26 cellular contexts compared by ENCODE assay signal in the genomic region with DNA sequence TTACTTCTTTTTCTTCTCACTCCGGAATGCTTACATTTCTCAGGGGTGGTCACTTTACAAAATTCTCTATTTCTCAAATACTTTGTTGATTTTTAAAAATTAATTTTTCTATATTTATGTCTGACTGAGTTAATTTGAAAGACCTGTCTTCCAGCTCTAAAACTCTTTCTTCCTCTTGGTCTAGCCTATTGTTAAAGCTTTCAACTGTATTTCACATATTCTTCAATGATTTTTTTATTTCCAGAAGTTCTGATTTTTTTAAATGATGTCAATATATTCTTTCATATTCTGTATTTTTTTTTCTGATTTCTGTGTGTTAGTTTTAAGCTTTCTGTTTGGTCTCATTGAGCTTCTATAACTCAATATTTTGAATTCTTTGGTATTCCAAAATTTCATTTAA. TPM values are rescaled to one million over a fixed set of nuclear protein-coding genes. Genes with fewer than 3 reads are reported as not detected.
DNase-seq lines count a peak whose midpoint lies in the region; ATAC-seq, FAIRE-seq and TF ChIP-seq lines count a peak whose summit lies in the region.
"Had no signal": no experiment of that assay in that cellular context is flagged by ENCODE, and none has a peak within 500 bp of the region (broad histone marks: within the 10 kb centered on the region; RNA-seq: fewer than 3 reads in every experiment).

No MANE protein-coding gene starts in this region.

- peaks cover 2% of the 10 kb centered on the region for H3K36me3 Mint-ChIP-seq in endodermal cell (ENCODE audit: low read depth)
- peaks cover 0 to 38% (median 11%) of the 10 kb centered on the region in 3 donors for H3K36me3 Mint-ChIP-seq in naive thymus-derived CD8-positive, alpha-beta T cell
- H3K36me3 Mint-ChIP-seq: CD14-positive monocyte had no signal

- H3K4me3 ChIP-seq in HEK293 (ENCODE audit: low read depth, low read length) (no peak overlapping the region), endodermal cell (ENCODE audit: low read length) (peak overlapping the region; percentile 36), pancreas (no peak overlapping the region), smooth muscle cell (peak overlapping the region; percentile 3)
- H3K4me3 ChIP-seq: A549; BLaER1 treated with 17β-estradiol and CSF1 and Interleukin-3, amounts not matched to agents 10 nM and 100 nM; GM12878; GM23338 had no signal

- 100% methylated on average over 1 of the region's 1 CpG; no CpG with 5 or more reads in 1 of the 2 experiments for WGBS in endodermal cell (ENCODE audit: insufficient coverage in 1 of 2, insufficient read length in 1 of 2), 2 experiments
- 93 to 96% methylated on average over 1 of the region's 1 CpG for WGBS in pancreas, 2 donors
- 92% methylated on average over 1 of the region's 1 CpG for WGBS in smooth muscle cell (ENCODE audit: low lambda C conversion rate)

- H3K27ac ChIP-seq in HEK293 (ENCODE audit: extremely low read depth, low read depth, low read length) (no peak overlapping the region), endodermal cell (ENCODE audit: low read depth, low read length) (no peak overlapping the region), pancreas (no peak overlapping the region), smooth muscle cell (ENCODE audit: low read depth) (no peak overlapping the region)
- H3K27ac ChIP-seq: BLaER1 treated with 17β-estradiol and CSF1 and Interleukin-3, amounts not matched to agents 10 nM and 100 nM had no signal

- no peak overlapping the region for H3K27ac Mint-ChIP-seq in endodermal cell
- no peak overlapping the region for H3K27ac Mint-ChIP-seq in naive thymus-derived CD8-positive, alpha-beta T cell
- H3K27ac Mint-ChIP-seq: CD14-positive monocyte; CD4-positive, alpha-beta T cell; CD8-positive, alpha-beta memory T cell; GM23338; H9; HFFc6 had no signal

- no peaks in the 10 kb centered on the region for H3K4me1 Mint-ChIP-seq in endodermal cell
- peaks cover 0 to under 1% (median 0%) of the 10 kb centered on the region in 4 donors for H3K4me1 Mint-ChIP-seq in naive thymus-derived CD8-positive, alpha-beta T cell
- H3K4me1 Mint-ChIP-seq: CD8-positive, alpha-beta memory T cell had no signal

- H3K9me3 Mint-ChIP-seq in endodermal cell, result peaks cover 40% of the 10 kb centered on the region
- peaks cover 11 to 61% (median 37%) of the 10 kb centered on the region in 9 donors for H3K9me3 Mint-ChIP-seq in naive thymus-derived CD8-positive, alpha-beta T cell

- CTCF ChIA-PET in HEK293 (lab: Yijun Ruan, JAX), result interaction anchor here (1.5 kb wide), 1 partner anchor 181 kb away, joined by 4 read pairs; no protein-coding TSS in a partner anchor

- TF ChIP-seq CTCF in HEK293 (tag by site-specific recombination; IDR thresholded peaks at IDR 0.05) (no peak), endodermal cell (conservative IDR thresholded peaks at IDR 0.05) (no peak), pancreas (IDR thresholded peaks at IDR 0.05) (no peak), smooth muscle cell (IDR thresholded peaks at IDR 0.05; ENCODE audit: borderline replicate concordance, insufficient read depth, poor library complexity, severe bottlenecking) (no peak)

- intact Hi-C loops in pancreas (cut with DNase I), result no loop called here

- POLR2A ChIA-PET in HEK293 (lab: Yijun Ruan, JAX), result no interaction called here
- POLR2A ChIA-PET in naive thymus-derived CD8-positive, alpha-beta T cell (lab: Charles Lee), result no interaction called here

- ATAC-seq in pancreas (no peak), HG03469 (IDR thresholded peaks at IDR 0.05; ENCODE audit: unreplicated experiment) (no peak), GM18519 (IDR thresholded peaks at IDR 0.05; ENCODE audit: low FRiP score, unreplicated experiment) (no peak)
- no peak for ATAC-seq in naive thymus-derived CD8-positive, alpha-beta T cell
- ATAC-seq: A549, GM12878, GM23338, HCT116 had no signal

- no peak overlapping the region for H3K4me2 ChIP-seq in smooth muscle cell
- H3K4me2 ChIP-seq: A549; BLaER1 treated with 17β-estradiol and CSF1 and Interleukin-3, amounts not matched to agents 10 nM and 100 nM; GM23338 had no signal

- no peaks in the 10 kb centered on the region for H4K20me1 ChIP-seq in smooth muscle cell (ENCODE audit: low read depth)
- H4K20me1 ChIP-seq: BLaER1 treated with 17β-estradiol and CSF1 and Interleukin-3, amounts not matched to agents 10 nM and 100 nM had no signal

- H3K9me3 ChIP-seq in HEK293 (ENCODE audit: control insufficient read depth, insufficient read depth, low read depth, low read length) (no peaks in the 10 kb centered on the region), endodermal cell (ENCODE audit: control insufficient read depth, low read length) (peaks cover 46% of the 10 kb centered on the region), pancreas (no peaks in the 10 kb centered on the region), smooth muscle cell (replicated peaks; ENCODE audit: low read depth) (no peaks in the 10 kb centered on the region)
- H3K9me3 ChIP-seq: BE2C had no signal

- H3K9ac ChIP-seq in endodermal cell (ENCODE audit: extremely low read depth, low read length, poor library complexity, severe bottlenecking) (no peak overlapping the region), smooth muscle cell (ENCODE audit: low read depth) (no peak overlapping the region)
- H3K9ac ChIP-seq: BLaER1 treated with 17β-estradiol and CSF1 and Interleukin-3, amounts not matched to agents 10 nM and 100 nM had no signal

- no peaks in the 10 kb centered on the region for H3K27me3 Mint-ChIP-seq in endodermal cell (ENCODE audit: insufficient read depth)
- H3K27me3 Mint-ChIP-seq in naive thymus-derived CD8-positive, alpha-beta T cell, result peaks cover 1 to 8% (median 4%) of the 10 kb centered on the region in 5 donors

- FAIRE-seq in pancreas (lab: Jason Lieb, UNC), result peak; percentile 77
- FAIRE-seq: D721Med, GM12878 had no signal

- no peak for DNase-seq in endodermal cell
- no peak for DNase-seq in pancreas
- no peak for DNase-seq in smooth muscle cell (lab: John Stamatoyannopoulos, UW; ENCODE audit: unreplicated experiment)
- DNase-seq in naive thymus-derived CD8-positive, alpha-beta T cell, result no peak
- DNase-seq: 8988T; ACHN; AML-193; BE2C; CD4-positive, alpha-beta T cell; CD8-positive, alpha-beta memory T cell; DMS 273 treated with DMSO at 0.1 percent for 48 hours; DMS79; EL; GDM1; H9; HFFc6 had no signal

- H3K27me3 ChIP-seq in endodermal cell (ENCODE audit: control insufficient read depth, insufficient read depth, low read length, poor library complexity, severe bottlenecking), result no peaks in the 10 kb centered on the region
- no peaks in the 10 kb centered on the region for H3K27me3 ChIP-seq in pancreas
- H3K27me3 ChIP-seq in smooth muscle cell (ENCODE audit: low read depth), result no peaks in the 10 kb centered on the region
- H3K27me3 ChIP-seq: BE2C; BLaER1 treated with 17β-estradiol and CSF1 and Interleukin-3, amounts not matched to agents 10 nM and 100 nM had no signal

- H3K4me3 Mint-ChIP-seq in endodermal cell, result no peak overlapping the region
- H3K4me3 Mint-ChIP-seq in naive thymus-derived CD8-positive, alpha-beta T cell, result no peak overlapping the region
- H3K4me3 Mint-ChIP-seq: CD14-positive monocyte; CD4-positive, alpha-beta T cell; CD8-positive, alpha-beta memory T cell; GM23338; H9; HFFc6 had no signal

- H3K36me3 ChIP-seq in HEK293 (ENCODE audit: control insufficient read depth in 2 of 2, insufficient read depth in 1 of 2, low read length in 2 of 2) (no peaks in the 10 kb centered on the region), endodermal cell (ENCODE audit: control insufficient read depth, insufficient read depth, low read length) (no peaks in the 10 kb centered on the region), pancreas (no peaks in the 10 kb centered on the region), smooth muscle cell (ENCODE audit: low read depth) (no peaks in the 10 kb centered on the region)
- H3K36me3 ChIP-seq: BE2C; BLaER1 treated with 17β-estradiol and CSF1 and Interleukin-3, amounts not matched to agents 10 nM and 100 nM had no signal

- H3K4me1 ChIP-seq in HEK293 (ENCODE audit: control insufficient read depth, insufficient read depth, low read length) (no peaks in the 10 kb centered on the region), endodermal cell (ENCODE audit: control insufficient read depth, insufficient read depth, low read length) (no peaks in the 10 kb centered on the region), pancreas (no peaks in the 10 kb centered on the region), smooth muscle cell (ENCODE audit: low read depth) (no peaks in the 10 kb centered on the region)
- H3K4me1 ChIP-seq: BE2C had no signal

- no peaks in the 10 kb centered on the region for H3K79me2 ChIP-seq in smooth muscle cell (ENCODE audit: low read depth)

- no peak overlapping the region for H2AFZ ChIP-seq in smooth muscle cell (ENCODE audit: low read depth)
- H2AFZ ChIP-seq: GM23338 had no signal

- no peaks in the 10 kb centered on the region for H3F3A ChIP-seq in smooth muscle cell (ENCODE audit: low read depth)

TF ChIP-seq in HEK293, 187 proteins besides CTCF, POLR2A, EP300 and RAD21:
- no peak for TF ChIP-seq ZNF654 (tag by site-specific recombination; IDR thresholded peaks at IDR 0.05; ENCODE audit: low read depth)
- TF ChIP-seq SETDB1 (IDR thresholded peaks at IDR 0.05; ENCODE audit: insufficient read length, low read length), result peak; percentile 43
- no peak for TF ChIP-seq FEZF1 (tag by site-specific recombination; IDR thresholded peaks at IDR 0.05)
- no peak for TF ChIP-seq ZNF274 (IDR thresholded peaks at IDR 0.05; ENCODE audit: low read length)
- TF ChIP-seq ZNF274 (tag by site-specific recombination; IDR thresholded peaks at IDR 0.05; ENCODE audit: borderline replicate concordance), result no peak

RNA-seq across cellular contexts. Expression of a gene that starts 27.3 kb away (rescaled TPM):
- total RNA-seq in endodermal cell (under 1 TPM; 0.33 to 0.89 TPM), pancreas (10 to 100 TPM in 1 of 6 donors, 1 to 10 TPM in 5; 3.2 to 10.9 (median 5.6) TPM), smooth muscle cell (6.6 and 8.5 TPM in 2 replicates)
- 15.2 TPM for polyA plus RNA-seq in endodermal cell (2013, experiment 1 of 2)
- 14.5 TPM for polyA plus RNA-seq in endodermal cell (2013, experiment 2 of 2)
- polyA plus RNA-seq in pancreas (1 to 10 TPM; 2.9 to 5.1 TPM), smooth muscle cell (9.0 and 19.6 TPM in 2 replicates)
- total RNA-seq in naive thymus-derived CD8-positive, alpha-beta T cell, result not detected
- polyA plus RNA-seq in naive thymus-derived CD8-positive, alpha-beta T cell, result not detected
- total RNA-seq: CD8-positive, alpha-beta memory T cell had no signal
- polyA plus RNA-seq: CD14-positive monocyte; CD8-positive, alpha-beta memory T cell had no signal

Comparison
In these comparisons a context has a peak if more than half of its experiments do, and no peak if none do; other contexts are left out.
1. H3K4me3 ChIP-seq: peak in endodermal cell (single experiment) and smooth muscle cell (single experiment); none in HEK293 (single experiment) and pancreas (0 of 4).